In the genomic region with DNA sequence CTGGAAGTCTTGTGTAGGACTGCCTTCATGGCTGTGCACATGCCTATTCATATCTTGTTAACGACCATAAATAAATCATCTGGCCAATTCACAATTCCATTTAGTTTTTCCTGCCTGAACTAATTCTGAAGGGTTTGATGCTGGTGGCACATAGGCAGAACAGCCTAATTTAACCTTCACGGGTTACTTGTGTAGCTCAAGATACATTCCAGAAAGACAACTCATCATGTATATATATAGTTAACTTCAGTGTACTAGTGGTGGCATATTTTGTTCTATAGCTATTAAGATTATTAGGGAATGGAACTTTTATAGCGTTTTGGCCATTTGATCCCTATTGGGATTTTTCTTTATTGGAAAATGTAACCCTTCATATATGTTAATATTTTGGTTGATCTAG, we compare ENCODE assay signal across 21 cellular contexts. TPM values are rescaled to one million over a fixed set of nuclear protein-coding genes. Genes with fewer than 3 reads are reported as not detected.
DNase-seq lines count a peak whose midpoint lies in the region; ATAC-seq, FAIRE-seq and TF ChIP-seq lines count a peak whose summit lies in the region.
"Had no signal": no experiment of that assay in that cellular context is flagged by ENCODE, and none has a peak within 500 bp of the region (broad histone marks: within the 10 kb centered on the region; RNA-seq: fewer than 3 reads in every experiment).

No MANE protein-coding gene starts in this region.

- ATAC-seq in foreskin keratinocyte = peak; percentile 69
- ATAC-seq in HG03159 (IDR thresholded peaks at IDR 0.05; ENCODE audit: unreplicated experiment) = no peak
- no peak for ATAC-seq in GM18502 (IDR thresholded peaks at IDR 0.05; ENCODE audit: poor library complexity, unreplicated experiment)
- ATAC-seq: GM12878 had no signal

- no peak for FAIRE-seq in bronchial epithelial cell (lab: Jason Lieb, UNC)
- FAIRE-seq: D721Med, GM12878 had no signal

- no peak overlapping the region for H3K4me3 ChIP-seq in bronchial epithelial cell (ENCODE audit: low read depth, low read length)
- H3K4me3 ChIP-seq: GM12878, MG63 had no signal

- TF ChIP-seq CTCF in bronchial epithelial cell (IDR thresholded peaks at IDR 0.05; ENCODE audit: insufficient read depth, low read length, severe bottlenecking) (no peak), foreskin keratinocyte (conservative IDR thresholded peaks at IDR 0.05) (no peak)

- H3K27ac ChIP-seq in foreskin keratinocyte = no peak overlapping the region

- no peaks in the 10 kb centered on the region for H3K36me3 ChIP-seq in bronchial epithelial cell (ENCODE audit: control insufficient read depth, insufficient read depth, low read length)
- H3K36me3 ChIP-seq: MG63 had no signal

- peaks cover 3% of the 10 kb centered on the region for H3K4me1 ChIP-seq in foreskin keratinocyte

- DNase-seq in DMS79 (lab: John Stamatoyannopoulos, UW) = peak; percentile 56
- DNase-seq in HCEC 1CT = peak; percentile 28
- DNase-seq in bronchial epithelial cell (ENCODE audit: low read depth) = peak; percentile 42
- DNase-seq in foreskin keratinocyte = peak in 1 of 2 donors; percentile 43
- DNase-seq in activated CD4-positive, CD25-positive, alpha-beta regulatory T cell (lab: John Stamatoyannopoulos, UW) = no peak
- no peak for DNase-seq in T-helper 9 cell
- DNase-seq: C1 segment of cervical spinal cord; CD8-positive, alpha-beta memory T cell; GF-D8; Kasumi-1; MG63; NCI-H1092; NCI-H146; NCI-H2029 treated with DMSO at 0.1 percent for 48 hours; NK-92 treated with Interleukin-12 subunit alpha and Interleukin-12 subunit beta, amount 100 ng/mL, for 24 hours; SHP77 treated with DMSO at 0.1 percent for 48 hours; T-helper 1 cell had no signal

- H3K27me3 ChIP-seq in bronchial epithelial cell (ENCODE audit: control insufficient read depth, insufficient read depth, low read length) (no peaks in the 10 kb centered on the region), foreskin keratinocyte (no peaks in the 10 kb centered on the region)
- H3K27me3 ChIP-seq: MG63 had no signal

RNA-seq across cellular contexts. Expression of gene CFAP54, which starts 31.4 kb away (rescaled TPM):
- 0.26 TPM in 2 replicates for total RNA-seq in bronchial epithelial cell
- total RNA-seq in foreskin keratinocyte = 0.78 and 0.85 TPM in 2 replicates
- 0.35 and 0.43 TPM in 2 replicates for polyA plus RNA-seq in foreskin keratinocyte

Comparison
In these comparisons a context has a peak if more than half of its experiments do, and no peak if none do; other contexts are left out.
1. DNase-seq: peak in DMS79 (single experiment), HCEC 1CT (single experiment) and bronchial epithelial cell (single experiment); none in activated CD4-positive, CD25-positive, alpha-beta regulatory T cell (0 of 4) and T-helper 9 cell (single experiment).